Comparison of ENCODE assay signal across 21 cellular contexts in the genomic region with DNA sequence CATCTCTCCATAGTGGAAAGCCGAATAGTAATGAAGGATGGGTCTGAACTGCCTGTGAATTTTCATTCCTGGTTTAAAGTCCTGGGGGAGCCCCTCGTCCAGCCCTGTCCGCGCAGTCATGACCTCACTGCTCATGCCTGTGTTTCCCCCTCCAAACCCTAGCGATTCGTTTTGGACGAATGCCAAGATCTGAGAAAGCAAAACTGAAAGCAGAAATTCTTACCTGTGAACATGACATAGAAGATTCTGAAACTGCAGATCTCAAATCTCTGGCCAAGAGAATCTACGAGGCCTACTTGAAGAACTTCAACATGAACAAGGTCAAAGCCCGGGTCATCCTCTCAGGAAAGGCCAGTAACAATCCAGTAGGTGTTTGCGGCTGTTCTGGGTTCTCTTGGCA. TPM values are rescaled to one million over a fixed set of nuclear protein-coding genes. Genes with fewer than 3 reads are reported as not detected.
DNase-seq lines count a peak whose midpoint lies in the region; ATAC-seq and TF ChIP-seq lines count a peak whose summit lies in the region.
"Had no signal": no experiment of that assay in that cellular context is flagged by ENCODE, and none has a peak within 500 bp of the region (broad histone marks: within the 10 kb centered on the region; RNA-seq: fewer than 3 reads in every experiment).

No MANE protein-coding gene starts in this region.

- H3K27ac Mint-ChIP-seq in activated CD8-positive, alpha-beta memory T cell treated with anti-CD3 and anti-CD28 coated beads, Interleukin-2, amount 10 ng/mL, durations not matched to agents 7 days and 5 days: peak overlapping the region; percentile 56
- H3K27ac Mint-ChIP-seq in chondrocyte (ENCODE audit: unreplicated experiment): no peak overlapping the region
- H3K27ac Mint-ChIP-seq: activated naive CD8-positive, alpha-beta T cell; CD4-positive, CD25-positive, alpha-beta regulatory T cell; type B pancreatic cell had no signal

- ATAC-seq in activated CD8-positive, alpha-beta memory T cell treated with anti-CD3 and anti-CD28 coated beads, Interleukin-2, amount 10 ng/mL, durations not matched to agents 7 days and 5 days: peak; percentile 27
- ATAC-seq: gastroesophageal sphincter had no signal

- DNase-seq in activated CD8-positive, alpha-beta memory T cell treated with anti-CD3 and anti-CD28 coated beads, Interleukin-2, amount 10 ng/mL, durations not matched to agents 7 days and 5 days: no peak
- DNase-seq in activated CD8-positive, alpha-beta memory T cell treated with anti-CD3 and anti-CD28 coated beads, Interleukin-2, amount 50 U/mL, for 4 hours: no peak
- peak; percentile 39 for DNase-seq in GM20000 (ENCODE audit: low spot score)
- peak; percentile 12 for DNase-seq in NCI-H774 (lab: John Stamatoyannopoulos, UW)
- peak; percentile 13 for DNase-seq in chondrocyte (ENCODE audit: low spot score)
- no peak for DNase-seq in DMS 273 treated with DMSO at 0.1 percent for 48 hours (lab: John Stamatoyannopoulos, UW)
- no peak for DNase-seq in GM03348 (ENCODE audit: low spot score)
- no peak for DNase-seq in NOMO-1 treated with dmso at 0.1 percent for 144 hours (lab: John Stamatoyannopoulos, UW; ENCODE audit: unreplicated experiment)
- DNase-seq: effector CD8-positive, alpha-beta T cell; islet precursor cell; Kasumi-1; NCI-H1092; NCI-H2107; occipital lobe; spleen had no signal

- peaks cover 15% of the 10 kb centered on the region for H3K4me1 Mint-ChIP-seq in activated CD8-positive, alpha-beta memory T cell treated with anti-CD3 and anti-CD28 coated beads, Interleukin-2, amount 10 ng/mL, durations not matched to agents 7 days and 5 days
- no peaks in the 10 kb centered on the region for H3K4me1 Mint-ChIP-seq in chondrocyte (ENCODE audit: low read depth)

- no peaks in the 10 kb centered on the region for H3K9me3 Mint-ChIP-seq in activated CD8-positive, alpha-beta memory T cell treated with anti-CD3 and anti-CD28 coated beads, Interleukin-2, amount 10 ng/mL, durations not matched to agents 7 days and 5 days (ENCODE audit: low read depth)
- no peaks in the 10 kb centered on the region for H3K9me3 Mint-ChIP-seq in chondrocyte (ENCODE audit: low read depth)
- H3K9me3 Mint-ChIP-seq: CD4-positive, CD25-positive, alpha-beta regulatory T cell; type B pancreatic cell had no signal

- CTCF ChIA-PET in activated CD8-positive, alpha-beta memory T cell treated with anti-CD3 and anti-CD28 coated beads, Interleukin-2, amount 10 ng/mL, durations not matched to agents 7 days and 5 days (lab: Charles Lee): no interaction called here

- H3K27me3 Mint-ChIP-seq in activated CD8-positive, alpha-beta memory T cell treated with anti-CD3 and anti-CD28 coated beads, Interleukin-2, amount 10 ng/mL, durations not matched to agents 7 days and 5 days: no peaks in the 10 kb centered on the region
- H3K27me3 Mint-ChIP-seq in chondrocyte (ENCODE audit: low read depth): no peaks in the 10 kb centered on the region
- H3K27me3 Mint-ChIP-seq: activated naive CD8-positive, alpha-beta T cell; CD4-positive, CD25-positive, alpha-beta regulatory T cell; type B pancreatic cell had no signal

- TF ChIP-seq CTCF in GM20000 (IDR thresholded peaks at IDR 0.05; ENCODE audit: extremely low read depth, missing control alignments): no peak
- no peak for TF ChIP-seq CTCF in chondrocyte (IDR thresholded peaks at IDR 0.05)

- no peak overlapping the region for H3K4me3 Mint-ChIP-seq in activated CD8-positive, alpha-beta memory T cell treated with anti-CD3 and anti-CD28 coated beads, Interleukin-2, amount 10 ng/mL, durations not matched to agents 7 days and 5 days
- no peak overlapping the region for H3K4me3 Mint-ChIP-seq in chondrocyte (ENCODE audit: unreplicated experiment)
- H3K4me3 Mint-ChIP-seq: activated naive CD8-positive, alpha-beta T cell; CD4-positive, CD25-positive, alpha-beta regulatory T cell; type B pancreatic cell had no signal

- H3K36me3 Mint-ChIP-seq in activated CD8-positive, alpha-beta memory T cell treated with anti-CD3 and anti-CD28 coated beads, Interleukin-2, amount 10 ng/mL, durations not matched to agents 7 days and 5 days: peaks cover 35% of the 10 kb centered on the region
- H3K36me3 Mint-ChIP-seq in chondrocyte (ENCODE audit: low read depth): peaks cover 43% of the 10 kb centered on the region

RNA-seq across cellular contexts. Expression of a gene that starts 30.4 kb away (rescaled TPM):
- 10 to 100 TPM; 11.0 to 11.1 TPM for total RNA-seq in activated CD8-positive, alpha-beta memory T cell treated with anti-CD3 and anti-CD28 coated beads, Interleukin-2, amount 10 ng/mL, durations not matched to agents 7 days and 5 days
- 7.7 to 11.2 TPM (median 9.9 TPM) in 3 replicates for total RNA-seq in chondrocyte

RNA-seq across cellular contexts. Expression of a gene that starts 43.5 kb away (rescaled TPM):
- not detected for total RNA-seq in activated CD8-positive, alpha-beta memory T cell treated with anti-CD3 and anti-CD28 coated beads, Interleukin-2, amount 10 ng/mL, durations not matched to agents 7 days and 5 days
- 0.05 to 0.08 TPM (median 0.07 TPM) in 3 replicates for total RNA-seq in chondrocyte
- total RNA-seq: CD4-positive, CD25-positive, alpha-beta regulatory T cell; renal cortical epithelial cell; RPMI7951 had no signal

RNA-seq across cellular contexts. Expression of a gene that starts 48.2 kb away (rescaled TPM):
- total RNA-seq in activated CD8-positive, alpha-beta memory T cell treated with anti-CD3 and anti-CD28 coated beads, Interleukin-2, amount 10 ng/mL, durations not matched to agents 7 days and 5 days: 10 to 100 TPM; 35.3 to 37.1 TPM
- total RNA-seq in chondrocyte: 13.8 to 19.6 TPM (median 16.5 TPM) in 3 replicates

Comparison
In these comparisons a context has a peak if more than half of its experiments do, and no peak if none do; other contexts are left out.
1. DNase-seq: peak in GM20000 (single experiment), NCI-H774 (single experiment) and chondrocyte (single experiment); none in activated CD8-positive, alpha-beta memory T cell treated with anti-CD3 and anti-CD28 coated beads, Interleukin-2, amount 10 ng/mL, durations not matched to agents 7 days and 5 days (single experiment), activated CD8-positive, alpha-beta memory T cell treated with anti-CD3 and anti-CD28 coated beads, Interleukin-2, amount 50 U/mL, for 4 hours (single experiment), DMS 273 treated with DMSO at 0.1 percent for 48 hours (single experiment), GM03348 (single experiment) and NOMO-1 treated with dmso at 0.1 percent for 144 hours (single experiment).